Comparison of ENCODE assay signal across 22 cellular contexts in genomic region chr9:121844090-121844489, GRCh38.
DNase-seq lines count a peak whose midpoint lies in the region; ATAC-seq, FAIRE-seq and TF ChIP-seq lines count a peak whose summit lies in the region.
"Had no signal": no experiment of that assay in that cellular context is flagged by ENCODE, and none has a peak within 500 bp of the region (broad histone marks: within the 10 kb centered on the region; RNA-seq: fewer than 3 reads in every experiment).

No MANE protein-coding gene starts in this region.

- no peaks in the 10 kb centered on the region for H4K20me1 ChIP-seq in astrocyte (ENCODE audit: insufficient read depth, low read length)
- H4K20me1 ChIP-seq: BLaER1 treated with 17β-estradiol and CSF1 and Interleukin-3, amounts not matched to agents 10 nM and 100 nM had no signal

- H3K27ac Mint-ChIP-seq in astrocyte (ENCODE audit: unreplicated experiment): no peak overlapping the region
- H3K27ac Mint-ChIP-seq: activated CD4-positive, alpha-beta T cell treated with anti-CD3 and anti-CD28 coated beads, Interleukin-2, amount 10 ng/mL, durations not matched to agents 24 days and 14 days; memory B cell; naive thymus-derived CD8-positive, alpha-beta T cell had no signal

- H3K4me3 ChIP-seq in astrocyte (ENCODE audit: insufficient read depth, low read depth, low read length): no peak overlapping the region
- H3K4me3 ChIP-seq: ascending aorta; BLaER1 treated with 17β-estradiol and CSF1 and Interleukin-3, amounts not matched to agents 10 nM and 100 nM; esophagus squamous epithelium had no signal

- H3K36me3 ChIP-seq in astrocyte (ENCODE audit: insufficient read depth, low read length): no peaks in the 10 kb centered on the region
- H3K36me3 ChIP-seq: esophagus squamous epithelium had no signal

- peak overlapping the region; percentile 18 for H3K4me2 ChIP-seq in astrocyte (ENCODE audit: low read length)
- H3K4me2 ChIP-seq: BLaER1 treated with 17β-estradiol and CSF1 and Interleukin-3, amounts not matched to agents 10 nM and 100 nM had no signal

- DNase-seq in NCI-H510A treated with DMSO at 0.1 percent for 48 hours (lab: John Stamatoyannopoulos, UW) (peak; percentile 21), NCI-H510A (lab: John Stamatoyannopoulos, UW) (no peak), astrocyte (ENCODE audit: low read depth) (no peak), glomerular endothelial cell (ENCODE audit: extremely low read depth, low read depth, low spot score) (peak; percentile 88), ureter (ENCODE audit: low spot score) (peak; percentile 7), NCI-H2227 (lab: John Stamatoyannopoulos, UW; ENCODE audit: unreplicated experiment) (no peak)
- DNase-seq: activated CD4-positive, alpha-beta T cell treated with anti-CD3 and anti-CD28 coated beads, Interleukin-2, amount 10 ng/mL, durations not matched to agents 24 days and 14 days; esophagus squamous epithelium; H7; MV-4-11; naive thymus-derived CD8-positive, alpha-beta T cell; NCI-H2171; retina; stimulated activated CD4-positive, alpha-beta T cell treated with anti-CD3 and anti-CD28 coated beads, Interleukin-12 subunit alpha, Interleukin-12 subunit beta, amount 100 ng/mL, for 4 hours had no signal

- peak overlapping the region; percentile 12 for H2AFZ ChIP-seq in astrocyte (ENCODE audit: low read depth, low read length)

- no peak overlapping the region for H3K27ac ChIP-seq in astrocyte (ENCODE audit: low read depth, low read length)
- H3K27ac ChIP-seq: BLaER1 treated with 17β-estradiol and CSF1 and Interleukin-3, amounts not matched to agents 10 nM and 100 nM; esophagus squamous epithelium; RWPE1 had no signal

- peaks cover 14% of the 10 kb centered on the region for H3K27me3 Mint-ChIP-seq in astrocyte (ENCODE audit: low read depth, unreplicated experiment)
- H3K27me3 Mint-ChIP-seq: naive thymus-derived CD8-positive, alpha-beta T cell had no signal

- H3K4me1 ChIP-seq in astrocyte (ENCODE audit: insufficient read depth, low read length): peaks cover 13% of the 10 kb centered on the region
- H3K4me1 ChIP-seq: esophagus squamous epithelium had no signal

- peaks cover 5% of the 10 kb centered on the region for H3K4me1 Mint-ChIP-seq in astrocyte (ENCODE audit: low read depth, unreplicated experiment)
- H3K4me1 Mint-ChIP-seq: activated CD4-positive, alpha-beta T cell treated with anti-CD3 and anti-CD28 coated beads, Interleukin-2, amount 10 ng/mL, durations not matched to agents 24 days and 14 days; memory B cell; naive thymus-derived CD8-positive, alpha-beta T cell had no signal

- FAIRE-seq in astrocyte (lab: Jason Lieb, UNC): no peak
- FAIRE-seq: GM12891, islet of Langerhans had no signal

- H3K9me3 Mint-ChIP-seq in astrocyte (ENCODE audit: unreplicated experiment): peaks cover 4% of the 10 kb centered on the region
- H3K9me3 Mint-ChIP-seq: activated CD4-positive, alpha-beta T cell treated with anti-CD3 and anti-CD28 coated beads, Interleukin-2, amount 10 ng/mL, durations not matched to agents 24 days and 14 days had no signal

- H3K9me3 ChIP-seq in astrocyte (ENCODE audit: insufficient read depth, low read depth, low read length): no peaks in the 10 kb centered on the region
- H3K9me3 ChIP-seq: esophagus squamous epithelium had no signal

- H3K79me2 ChIP-seq in astrocyte (ENCODE audit: insufficient read depth, low read length): no peaks in the 10 kb centered on the region

- ATAC-seq in GM18861 (IDR thresholded peaks at IDR 0.05; ENCODE audit: unreplicated experiment) (no peak), GM18520 (IDR thresholded peaks at IDR 0.05; ENCODE audit: unreplicated experiment) (no peak)
- ATAC-seq: naive thymus-derived CD8-positive, alpha-beta T cell had no signal

- no peak overlapping the region for H3K9ac ChIP-seq in astrocyte (ENCODE audit: low read length)
- H3K9ac ChIP-seq: BLaER1 treated with 17β-estradiol and CSF1 and Interleukin-3, amounts not matched to agents 10 nM and 100 nM had no signal

- no peak overlapping the region for H3K4me3 Mint-ChIP-seq in astrocyte (ENCODE audit: unreplicated experiment)
- H3K4me3 Mint-ChIP-seq: activated CD4-positive, alpha-beta T cell treated with anti-CD3 and anti-CD28 coated beads, Interleukin-2, amount 10 ng/mL, durations not matched to agents 24 days and 14 days; memory B cell; naive thymus-derived CD8-positive, alpha-beta T cell had no signal

- H3K27me3 ChIP-seq in astrocyte (ENCODE audit: insufficient read depth, low read length): peaks cover under 1% of the 10 kb centered on the region
- H3K27me3 ChIP-seq: ascending aorta; BLaER1 treated with 17β-estradiol and CSF1 and Interleukin-3, amounts not matched to agents 10 nM and 100 nM; esophagus squamous epithelium had no signal

- TF ChIP-seq CTCF in astrocyte (IDR thresholded peaks at IDR 0.05; ENCODE audit: insufficient read depth, low read depth, low read length): no peak

- peaks cover 3% of the 10 kb centered on the region for H3K36me3 Mint-ChIP-seq in astrocyte (ENCODE audit: low read depth, unreplicated experiment)

Comparison
In these comparisons a context has a peak if more than half of its experiments do, and no peak if none do; other contexts are left out.
1. DNase-seq: peak in NCI-H510A treated with DMSO at 0.1 percent for 48 hours (single experiment), glomerular endothelial cell (single experiment) and ureter (single experiment); none in NCI-H510A (single experiment), astrocyte (single experiment) and NCI-H2227 (single experiment).